In genomic region chr11:1219446-1219835, GRCh38 we compare ENCODE assay signal across 33 cellular contexts. TPM values are rescaled to one million over a fixed set of nuclear protein-coding genes. Genes with fewer than 3 reads are reported as not detected.
DNase-seq lines count a peak whose midpoint lies in the region; ATAC-seq, FAIRE-seq and TF ChIP-seq lines count a peak whose summit lies in the region.
"Had no signal": no experiment of that assay in that cellular context is flagged by ENCODE, and none has a peak within 500 bp of the region (broad histone marks: within the 10 kb centered on the region; RNA-seq: fewer than 3 reads in every experiment).

No MANE protein-coding gene starts in this region.

- POLR2A ChIA-PET in A549 (lab: Yijun Ruan, JAX) = no interaction called here

- ATAC-seq in A549 (no peak), HG02885 (IDR thresholded peaks at IDR 0.05; ENCODE audit: poor library complexity, unreplicated experiment) (no peak), HG03039 (IDR thresholded peaks at IDR 0.05; ENCODE audit: unreplicated experiment) (no peak), GM19463 (IDR thresholded peaks at IDR 0.05; ENCODE audit: unreplicated experiment) (no peak)
- ATAC-seq: stimulated activated naive B cell treated with anti-CD40 and anti-IgM and Interleukin-4, amounts not matched to agents 10 μg/mL and 1 μg/mL and 100 μg/mL, for 72 hours had no signal

- FAIRE-seq in A549 (lab: Jason Lieb, UNC) = no peak
- FAIRE-seq: astrocyte, GM18507, TTC549, urothelium cell line had no signal

- H3K9me3 ChIP-seq in A549 = peaks cover 3% of the 10 kb centered on the region; the same call in 1 of the 3 replicates
- H3K9me3 ChIP-seq in endodermal cell (ENCODE audit: control insufficient read depth, low read length) = no peaks in the 10 kb centered on the region
- H3K9me3 ChIP-seq: right lobe of liver had no signal

- no peak overlapping the region for H3K9ac ChIP-seq in endodermal cell (ENCODE audit: extremely low read depth, low read length, poor library complexity, severe bottlenecking)
- H3K9ac ChIP-seq: BLaER1 treated with 17β-estradiol and CSF1 and Interleukin-3, amounts not matched to agents 10 nM and 100 nM; parathyroid adenoma had no signal

- H3K27ac Mint-ChIP-seq in endodermal cell (no peak overlapping the region), nephron progenitor cell (no peak overlapping the region)
- H3K27ac Mint-ChIP-seq: activated CD8-positive, alpha-beta T cell treated with anti-CD3 and anti-CD28 coated beads, Interleukin-2, amount 10 ng/mL, durations not matched to agents 7 days and 5 days; activated naive CD8-positive, alpha-beta T cell; stimulated activated naive B cell treated with anti-CD40 and anti-IgM and Interleukin-4, amounts not matched to agents 10 μg/mL and 1 μg/mL and 100 μg/mL, for 72 hours had no signal

- peaks cover 6% of the 10 kb centered on the region for H3K9me3 Mint-ChIP-seq in endodermal cell
- peaks cover 11% of the 10 kb centered on the region for H3K9me3 Mint-ChIP-seq in nephron progenitor cell
- H3K9me3 Mint-ChIP-seq: central memory CD8-positive, alpha-beta T cell had no signal

- no peak for TF ChIP-seq POLR2A in A549 (IDR thresholded peaks at IDR 0.05; ENCODE audit: low read length)

- peaks cover 55% of the 10 kb centered on the region for H3K4me1 ChIP-seq in A549
- no peaks in the 10 kb centered on the region for H3K4me1 ChIP-seq in endodermal cell (ENCODE audit: control insufficient read depth, insufficient read depth, low read length)
- H3K4me1 ChIP-seq: gastroesophageal sphincter, parathyroid adenoma, right lobe of liver had no signal

- no peak for TF ChIP-seq RAD21 in A549 (conservative IDR thresholded peaks at IDR 0.05 in 1 of 2, IDR thresholded peaks at IDR 0.05 in 1 of 2)

- H3K27me3 Mint-ChIP-seq in endodermal cell (ENCODE audit: insufficient read depth) (peaks cover 9% of the 10 kb centered on the region), nephron progenitor cell (ENCODE audit: low read depth, poor library complexity) (peaks cover 21% of the 10 kb centered on the region)

- no peaks in the 10 kb centered on the region for H3K27me3 ChIP-seq in H7 (ENCODE audit: control insufficient read depth, insufficient read depth, low read length)
- H3K27me3 ChIP-seq in endodermal cell (ENCODE audit: control insufficient read depth, insufficient read depth, low read length, poor library complexity, severe bottlenecking) = peaks cover 10% of the 10 kb centered on the region
- H3K27me3 ChIP-seq: right lobe of liver had no signal

- H3K36me3 ChIP-seq in H7 (replicated peaks; ENCODE audit: control insufficient read depth, insufficient read depth, low read length) (no peaks in the 10 kb centered on the region), endodermal cell (ENCODE audit: control insufficient read depth, insufficient read depth, low read length) (no peaks in the 10 kb centered on the region)
- H3K36me3 ChIP-seq: BLaER1 treated with 17β-estradiol and CSF1 and Interleukin-3, amounts not matched to agents 10 nM and 100 nM; gastroesophageal sphincter; right lobe of liver had no signal

- DNase-seq in A549 (ENCODE audit: low read depth in 1 of 2, low spot score in 1 of 2) (no peak), H7 (peak; percentile 68), endodermal cell (peak; percentile 47), nephron progenitor cell (peak; percentile 5), HK-2 (ENCODE audit: unreplicated experiment) (no peak)
- DNase-seq: activated CD4-positive, CD25-positive, alpha-beta regulatory T cell treated with anti-CD3 and anti-CD28 coated beads, Interleukin-2, amount 50 U/mL, for 72 hours; activated CD8-positive, alpha-beta T cell treated with anti-CD3 and anti-CD28 coated beads, Interleukin-2, amount 10 ng/mL, durations not matched to agents 7 days and 5 days; COR-L47; DND-41; hypothalamus; NCI-H1092 treated with DMSO at 0.1 percent for 48 hours; NCI-H187 treated with DMSO at 0.1 percent for 48 hours; NCI-H2171 treated with DMSO at 0.1 percent for 48 hours; NCI-H524 treated with DMSO at 0.1 percent for 48 hours; stimulated activated CD4-positive, alpha-beta T cell treated with anti-CD3 and anti-CD28 coated beads, Interleukin-4, amount 100 ng/mL, for 4 hours; stimulated activated naive B cell treated with anti-CD40 and anti-IgM and Interleukin-4, amounts not matched to agents 10 μg/mL and 1 μg/mL and 100 μg/mL, for 72 hours had no signal

- no peaks in the 10 kb centered on the region for H3K4me1 Mint-ChIP-seq in endodermal cell
- H3K4me1 Mint-ChIP-seq in nephron progenitor cell = peaks cover 12% of the 10 kb centered on the region
- H3K4me1 Mint-ChIP-seq: central memory CD8-positive, alpha-beta T cell; stimulated activated naive B cell treated with anti-CD40 and anti-IgM and Interleukin-4, amounts not matched to agents 10 μg/mL and 1 μg/mL and 100 μg/mL, for 72 hours had no signal

- H3K4me3 ChIP-seq in A549 (no peak overlapping the region), H7 (ENCODE audit: insufficient read depth, low read depth, low read length) (no peak overlapping the region), endodermal cell (ENCODE audit: low read length) (no peak overlapping the region)
- H3K4me3 ChIP-seq: BLaER1 treated with 17β-estradiol and CSF1 and Interleukin-3, amounts not matched to agents 10 nM and 100 nM; gastroesophageal sphincter; right lobe of liver had no signal

- no peak overlapping the region for H3K4me3 Mint-ChIP-seq in endodermal cell
- H3K4me3 Mint-ChIP-seq in nephron progenitor cell = no peak overlapping the region
- H3K4me3 Mint-ChIP-seq: activated CD8-positive, alpha-beta T cell treated with anti-CD3 and anti-CD28 coated beads, Interleukin-2, amount 10 ng/mL, durations not matched to agents 7 days and 5 days; activated naive CD8-positive, alpha-beta T cell; central memory CD8-positive, alpha-beta T cell; stimulated activated naive B cell treated with anti-CD40 and anti-IgM and Interleukin-4, amounts not matched to agents 10 μg/mL and 1 μg/mL and 100 μg/mL, for 72 hours had no signal

- no CpG with 5 or more reads among the region's 10 CpGs for WGBS in A549 (ENCODE audit: missing lambda C conversion rate)
- 86 to 92% methylated on average over 4 to 10 of the region's 10 CpGs for WGBS in endodermal cell (ENCODE audit: insufficient coverage in 1 of 2, insufficient read length in 1 of 2), 2 experiments

- TF ChIP-seq CTCF in A549 (IDR thresholded peaks at IDR 0.05) = no peak
- TF ChIP-seq CTCF in endodermal cell (conservative IDR thresholded peaks at IDR 0.05) = no peak
- no peak for TF ChIP-seq CTCF in nephron progenitor cell (IDR thresholded peaks at IDR 0.05)

- no peak for TF ChIP-seq EP300 in A549 (IDR thresholded peaks at IDR 0.05)

- CTCF ChIA-PET in A549 (lab: Yijun Ruan, JAX) = interaction anchor here (0.6 to 2.8 kb wide), 3 partner anchors 16 to 106 kb away, joined by 3 to 13 read pairs (median 6); no protein-coding TSS in a partner anchor

- H3K36me3 Mint-ChIP-seq in endodermal cell (ENCODE audit: low read depth) = no peaks in the 10 kb centered on the region
- H3K36me3 Mint-ChIP-seq in nephron progenitor cell (ENCODE audit: low read depth) = no peaks in the 10 kb centered on the region
- H3K36me3 Mint-ChIP-seq: activated naive CD8-positive, alpha-beta T cell had no signal

- peak overlapping the region; percentile 38 for H3K4me2 ChIP-seq in A549

- H3K27ac ChIP-seq in A549 (peak overlapping the region; percentile 78 to 81), endodermal cell (ENCODE audit: low read depth, low read length) (no peak overlapping the region)
- H3K27ac ChIP-seq: BLaER1 treated with 17β-estradiol and CSF1 and Interleukin-3, amounts not matched to agents 10 nM and 100 nM; gastroesophageal sphincter; parathyroid adenoma; right lobe of liver had no signal

TF ChIP-seq in A549, 52 proteins besides CTCF, POLR2A, EP300 and RAD21:
- TF ChIP-seq MAFK (IDR thresholded peaks at IDR 0.05; ENCODE audit: partially characterized antibody) (no peak), TP53 (CRISPR knock-in tag; IDR thresholded peaks at IDR 0.05) (no peak), HOXB13 (CRISPR knock-in tag; IDR thresholded peaks at IDR 0.05; ENCODE audit: low read depth) (peak; percentile 16; the same call in 1 of the 2 replicates), RCOR1 (IDR thresholded peaks at IDR 0.05; ENCODE audit: low read depth, low read length) (no peak)

RNA-seq across cellular contexts. Expression of gene MUC5B, which starts 3.4 kb away (rescaled TPM):
- polyA plus RNA-seq in A549 (2011; rRNA removed) (0.85 and 2.9 TPM in 2 replicates), A549 (2017; fragmentation: RNase III; extraction: RNeasy Plus Mini Kit Qiagen cat#74134 plus additional on column Dnase treatment) (0.70 to 1.4 TPM (median 0.81 TPM) in 3 replicates)
- polyA plus RNA-seq in A549 (2012; cell fraction: cytosol; rRNA removed) = 0.15 and 0.63 TPM in 2 replicates
- 1.5 and 3.7 TPM in 2 replicates for polyA plus RNA-seq in A549 (2012; cell fraction: nucleus; rRNA removed)
- 4.5 and 5.7 TPM in 2 replicates for polyA minus RNA-seq in A549 (2011; rRNA and poly(A)+ RNA removed)
- total RNA-seq in H7 (2014; rRNA removed; shearing (Covaris generic)) = under 0.01 and 0.07 TPM in 2 replicates
- total RNA-seq in endodermal cell = not detected
- polyA plus RNA-seq in endodermal cell (2013, experiment 1 of 2) = 0.04 TPM
- 0.04 TPM for polyA plus RNA-seq in endodermal cell (2013, experiment 2 of 2)
- total RNA-seq: activated CD8-positive, alpha-beta T cell treated with anti-CD3 and anti-CD28 coated beads, Interleukin-2, amount 10 ng/mL, durations not matched to agents 7 days and 5 days; astrocyte; dermis microvascular lymphatic vessel endothelial cell; T-helper 1 cell treated with Interleukin-12 subunit alpha and Interleukin-12 subunit beta and Interleukin-4 antibody, amounts not matched to agents 30 ng/mL and 1 ng/mL, for 36 hours had no signal
- polyA plus RNA-seq: AG04450, neural cell had no signal

Comparison
In these comparisons a context has a peak if more than half of its experiments do, and no peak if none do; other contexts are left out.
1. DNase-seq: peak in H7 (single experiment), endodermal cell (single experiment) and nephron progenitor cell (single experiment); none in A549 (0 of 2) and HK-2 (single experiment).